Comparison of ENCODE assay signal across 8 cellular contexts in the genomic region with DNA sequence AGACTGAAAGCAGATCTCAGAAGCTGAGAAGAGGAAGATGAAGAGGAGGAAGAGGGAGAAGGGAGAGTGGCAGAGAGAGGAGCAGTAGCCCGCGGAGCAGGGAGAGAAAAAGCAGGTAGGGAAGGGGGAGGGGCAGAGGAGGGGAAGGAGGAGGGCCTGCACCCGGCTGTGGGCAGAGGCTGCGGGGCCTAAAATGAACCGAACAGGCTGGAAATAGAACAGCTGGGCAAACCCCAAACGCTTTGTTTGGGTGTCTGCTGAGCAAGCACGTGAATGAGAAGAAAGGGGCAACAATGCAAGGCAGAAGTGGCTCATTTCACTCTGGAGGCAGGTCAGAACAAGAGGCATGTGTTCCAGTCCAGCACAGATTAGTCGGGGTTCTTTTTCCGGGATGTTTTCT. TPM values are rescaled to one million over a fixed set of nuclear protein-coding genes. Genes with fewer than 3 reads are reported as not detected.
A peak's percentile ranks its signal among the peaks of the same experiment; 100 is the strongest.
DNase-seq lines count a peak whose midpoint lies in the region; ATAC-seq lines count a peak whose summit lies in the region.

No MANE protein-coding gene starts in this region.

- peaks cover 29% of the 10 kb centered on the region for H3K4me1 Mint-ChIP-seq in activated naive CD8-positive, alpha-beta T cell treated with anti-CD3 and anti-CD28 coated beads, Interleukin-2, amount 50 U/mL, for 24 hours

- no peaks in the 10 kb centered on the region for H3K27me3 ChIP-seq in BLaER1

- no peak overlapping the region for H3K27ac Mint-ChIP-seq in activated naive CD8-positive, alpha-beta T cell treated with anti-CD3 and anti-CD28 coated beads, Interleukin-2, amount 50 U/mL, for 24 hours

- peak overlapping the region; percentile 83 for H3K4me2 ChIP-seq in BLaER1

- peak; percentile 77 for ATAC-seq in GM18517 (IDR thresholded peaks at IDR 0.05; ENCODE audit: unreplicated experiment)
- peak; percentile 74 for ATAC-seq in HG03354 (IDR thresholded peaks at IDR 0.05; ENCODE audit: poor library complexity, severe bottlenecking, unreplicated experiment)
- ATAC-seq in activated naive CD8-positive, alpha-beta T cell treated with anti-CD3 and anti-CD28 coated beads, Interleukin-2, amount 50 U/mL, for 24 hours, result peak; percentile 37
- no peak for ATAC-seq in HG03565 (IDR thresholded peaks at IDR 0.05; ENCODE audit: unreplicated experiment)
- no peak for ATAC-seq in HG03135 (IDR thresholded peaks at IDR 0.05; ENCODE audit: unreplicated experiment)

- no peaks in the 10 kb centered on the region for H3K36me3 ChIP-seq in BLaER1

- H3K36me3 Mint-ChIP-seq in activated naive CD8-positive, alpha-beta T cell treated with anti-CD3 and anti-CD28 coated beads, Interleukin-2, amount 50 U/mL, for 24 hours (ENCODE audit: low read depth), result no peaks in the 10 kb centered on the region

- no peaks in the 10 kb centered on the region for H3K9me3 Mint-ChIP-seq in activated naive CD8-positive, alpha-beta T cell treated with anti-CD3 and anti-CD28 coated beads, Interleukin-2, amount 50 U/mL, for 24 hours

- H3K4me1 ChIP-seq in BLaER1, result peaks cover 70% of the 10 kb centered on the region

- H3K27me3 Mint-ChIP-seq in activated naive CD8-positive, alpha-beta T cell treated with anti-CD3 and anti-CD28 coated beads, Interleukin-2, amount 50 U/mL, for 24 hours, result peaks cover 7% of the 10 kb centered on the region

- peak overlapping the region; percentile 75 for H3K27ac ChIP-seq in BLaER1

- no peaks in the 10 kb centered on the region for H3K9me3 ChIP-seq in BLaER1

- peak overlapping the region; percentile 72 for H3K9ac ChIP-seq in BLaER1

- peak; percentile 16 for DNase-seq in activated naive CD8-positive, alpha-beta T cell treated with anti-CD3 and anti-CD28 coated beads, Interleukin-2, amount 50 U/mL, for 24 hours
- no peak for DNase-seq in HT-29 (ENCODE audit: low spot score)
- DNase-seq in COLO829 (ENCODE audit: low spot score), result no peak

- H4K20me1 ChIP-seq in BLaER1, result no peaks in the 10 kb centered on the region

- no peak overlapping the region for H3K4me3 Mint-ChIP-seq in activated naive CD8-positive, alpha-beta T cell treated with anti-CD3 and anti-CD28 coated beads, Interleukin-2, amount 50 U/mL, for 24 hours

- H3K4me3 ChIP-seq in BLaER1, result no peak overlapping the region

RNA-seq across cellular contexts. Expression of gene KCNC4, which starts 33.5 kb away (rescaled TPM):
- 0.13 and 0.48 TPM in 2 replicates for total RNA-seq in HT-29 (2014; rRNA removed; shearing (Covaris generic))

Comparison
In these comparisons a context has a peak if more than half of its experiments do, and no peak if none do; other contexts are left out.
1. ATAC-seq: peak in GM18517 (single experiment), HG03354 (single experiment) and activated naive CD8-positive, alpha-beta T cell treated with anti-CD3 and anti-CD28 coated beads, Interleukin-2, amount 50 U/mL, for 24 hours (single experiment); none in HG03565 (single experiment) and HG03135 (single experiment).